ENCODE assay signal across 28 cellular contexts in the genomic region with DNA sequence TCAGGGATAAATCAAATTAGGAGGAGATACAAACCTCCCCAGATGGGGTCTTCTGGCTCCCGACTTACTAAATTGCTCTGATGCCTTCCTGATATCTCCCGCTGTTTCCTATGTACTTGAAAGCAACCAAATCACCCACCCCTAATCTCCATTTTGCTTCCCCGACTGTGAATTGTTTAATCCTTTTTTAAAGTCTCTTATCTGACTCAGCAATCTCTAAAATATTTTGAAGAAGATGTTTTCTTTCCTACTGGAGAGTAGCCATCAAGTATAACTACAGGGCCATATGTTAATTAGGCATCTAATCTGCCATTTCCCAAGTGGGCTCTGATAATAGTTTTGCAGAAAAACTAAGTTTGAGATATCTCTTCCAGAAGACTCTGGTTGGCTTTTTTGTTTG.
"Had no signal": no experiment of that assay in that cellular context is flagged by ENCODE, and none has a peak within 500 bp of the region (broad histone marks: within the 10 kb centered on the region; RNA-seq: fewer than 3 reads in every experiment).

No MANE protein-coding gene starts in this region.

- H3K27me3 ChIP-seq: colonic mucosa, esophagus muscularis mucosa, esophagus squamous epithelium, gastrocnemius medialis, gastroesophageal sphincter had no signal

- H3K27ac ChIP-seq: colonic mucosa, coronary artery, dorsolateral prefrontal cortex, epithelial cell of prostate, esophagus muscularis mucosa, esophagus squamous epithelium, foreskin keratinocyte, gastrocnemius medialis, gastroesophageal sphincter, heart left ventricle, heart right ventricle had no signal

- ATAC-seq: effector memory CD8-positive, alpha-beta T cell; esophagus mucosa; foreskin keratinocyte; gastrocnemius medialis; gastroesophageal sphincter; heart left ventricle had no signal

- H3K4me1 ChIP-seq: colonic mucosa, esophagus muscularis mucosa, foreskin keratinocyte, gastroesophageal sphincter had no signal

- H3K36me3 ChIP-seq: colonic mucosa, esophagus muscularis mucosa, esophagus squamous epithelium, gastrocnemius medialis, gastroesophageal sphincter, heart left ventricle, heart right ventricle had no signal

- DNase-seq: colonic mucosa; cortex of kidney; dermis blood vessel endothelial cell; dorsolateral prefrontal cortex; effector CD4-positive, alpha-beta T cell; effector CD8-positive, alpha-beta T cell; effector memory CD4-positive, alpha-beta T cell; effector memory CD8-positive, alpha-beta T cell; endodermal cell; erythroblast; esophagus squamous epithelium; foreskin fibroblast; foreskin keratinocyte; foreskin melanocyte; gastrocnemius medialis; glutamatergic neuron; head of caudate nucleus; heart right ventricle had no signal

- H3K9me3 ChIP-seq: colonic mucosa, esophagus muscularis mucosa, esophagus squamous epithelium, gastrocnemius medialis, gastroesophageal sphincter, heart left ventricle, heart right ventricle had no signal

- H3K4me3 ChIP-seq: colonic mucosa, coronary artery, dorsolateral prefrontal cortex, esophagus muscularis mucosa, esophagus squamous epithelium, gastrocnemius medialis, gastroesophageal sphincter, heart left ventricle, heart right ventricle had no signal

- FAIRE-seq: colon, endometrium, endothelial cell of umbilical vein, frontal cortex had no signal
